ENCODE assay signal across 1 cellular context in the genomic region with DNA sequence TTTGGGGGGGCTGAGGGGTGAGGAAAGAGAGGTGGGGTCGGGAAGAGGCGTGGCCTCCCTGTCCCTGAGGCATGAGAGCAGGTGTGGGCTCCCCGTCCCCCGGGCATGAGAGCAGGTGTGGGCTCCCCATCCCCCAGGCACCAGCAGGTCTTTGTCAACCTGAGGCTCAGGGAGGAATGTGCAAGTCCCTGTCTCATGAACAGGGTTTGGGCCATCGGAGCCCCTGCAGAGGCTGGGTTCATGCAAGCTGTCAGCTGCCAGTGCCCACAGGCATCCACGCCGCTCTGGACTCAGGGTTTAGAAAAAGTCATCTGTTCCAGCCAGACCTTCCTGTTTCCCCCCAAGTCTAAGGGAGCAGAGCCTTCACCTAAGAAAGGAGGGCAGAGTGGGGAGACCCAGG.
TF ChIP-seq lines count a peak whose summit lies in the region.

No MANE protein-coding gene starts in this region.

TF ChIP-seq in GM23338, 12 proteins besides CTCF, POLR2A, EP300 and RAD21 (continued from another document):
- TF ChIP-seq, protein P1, sequence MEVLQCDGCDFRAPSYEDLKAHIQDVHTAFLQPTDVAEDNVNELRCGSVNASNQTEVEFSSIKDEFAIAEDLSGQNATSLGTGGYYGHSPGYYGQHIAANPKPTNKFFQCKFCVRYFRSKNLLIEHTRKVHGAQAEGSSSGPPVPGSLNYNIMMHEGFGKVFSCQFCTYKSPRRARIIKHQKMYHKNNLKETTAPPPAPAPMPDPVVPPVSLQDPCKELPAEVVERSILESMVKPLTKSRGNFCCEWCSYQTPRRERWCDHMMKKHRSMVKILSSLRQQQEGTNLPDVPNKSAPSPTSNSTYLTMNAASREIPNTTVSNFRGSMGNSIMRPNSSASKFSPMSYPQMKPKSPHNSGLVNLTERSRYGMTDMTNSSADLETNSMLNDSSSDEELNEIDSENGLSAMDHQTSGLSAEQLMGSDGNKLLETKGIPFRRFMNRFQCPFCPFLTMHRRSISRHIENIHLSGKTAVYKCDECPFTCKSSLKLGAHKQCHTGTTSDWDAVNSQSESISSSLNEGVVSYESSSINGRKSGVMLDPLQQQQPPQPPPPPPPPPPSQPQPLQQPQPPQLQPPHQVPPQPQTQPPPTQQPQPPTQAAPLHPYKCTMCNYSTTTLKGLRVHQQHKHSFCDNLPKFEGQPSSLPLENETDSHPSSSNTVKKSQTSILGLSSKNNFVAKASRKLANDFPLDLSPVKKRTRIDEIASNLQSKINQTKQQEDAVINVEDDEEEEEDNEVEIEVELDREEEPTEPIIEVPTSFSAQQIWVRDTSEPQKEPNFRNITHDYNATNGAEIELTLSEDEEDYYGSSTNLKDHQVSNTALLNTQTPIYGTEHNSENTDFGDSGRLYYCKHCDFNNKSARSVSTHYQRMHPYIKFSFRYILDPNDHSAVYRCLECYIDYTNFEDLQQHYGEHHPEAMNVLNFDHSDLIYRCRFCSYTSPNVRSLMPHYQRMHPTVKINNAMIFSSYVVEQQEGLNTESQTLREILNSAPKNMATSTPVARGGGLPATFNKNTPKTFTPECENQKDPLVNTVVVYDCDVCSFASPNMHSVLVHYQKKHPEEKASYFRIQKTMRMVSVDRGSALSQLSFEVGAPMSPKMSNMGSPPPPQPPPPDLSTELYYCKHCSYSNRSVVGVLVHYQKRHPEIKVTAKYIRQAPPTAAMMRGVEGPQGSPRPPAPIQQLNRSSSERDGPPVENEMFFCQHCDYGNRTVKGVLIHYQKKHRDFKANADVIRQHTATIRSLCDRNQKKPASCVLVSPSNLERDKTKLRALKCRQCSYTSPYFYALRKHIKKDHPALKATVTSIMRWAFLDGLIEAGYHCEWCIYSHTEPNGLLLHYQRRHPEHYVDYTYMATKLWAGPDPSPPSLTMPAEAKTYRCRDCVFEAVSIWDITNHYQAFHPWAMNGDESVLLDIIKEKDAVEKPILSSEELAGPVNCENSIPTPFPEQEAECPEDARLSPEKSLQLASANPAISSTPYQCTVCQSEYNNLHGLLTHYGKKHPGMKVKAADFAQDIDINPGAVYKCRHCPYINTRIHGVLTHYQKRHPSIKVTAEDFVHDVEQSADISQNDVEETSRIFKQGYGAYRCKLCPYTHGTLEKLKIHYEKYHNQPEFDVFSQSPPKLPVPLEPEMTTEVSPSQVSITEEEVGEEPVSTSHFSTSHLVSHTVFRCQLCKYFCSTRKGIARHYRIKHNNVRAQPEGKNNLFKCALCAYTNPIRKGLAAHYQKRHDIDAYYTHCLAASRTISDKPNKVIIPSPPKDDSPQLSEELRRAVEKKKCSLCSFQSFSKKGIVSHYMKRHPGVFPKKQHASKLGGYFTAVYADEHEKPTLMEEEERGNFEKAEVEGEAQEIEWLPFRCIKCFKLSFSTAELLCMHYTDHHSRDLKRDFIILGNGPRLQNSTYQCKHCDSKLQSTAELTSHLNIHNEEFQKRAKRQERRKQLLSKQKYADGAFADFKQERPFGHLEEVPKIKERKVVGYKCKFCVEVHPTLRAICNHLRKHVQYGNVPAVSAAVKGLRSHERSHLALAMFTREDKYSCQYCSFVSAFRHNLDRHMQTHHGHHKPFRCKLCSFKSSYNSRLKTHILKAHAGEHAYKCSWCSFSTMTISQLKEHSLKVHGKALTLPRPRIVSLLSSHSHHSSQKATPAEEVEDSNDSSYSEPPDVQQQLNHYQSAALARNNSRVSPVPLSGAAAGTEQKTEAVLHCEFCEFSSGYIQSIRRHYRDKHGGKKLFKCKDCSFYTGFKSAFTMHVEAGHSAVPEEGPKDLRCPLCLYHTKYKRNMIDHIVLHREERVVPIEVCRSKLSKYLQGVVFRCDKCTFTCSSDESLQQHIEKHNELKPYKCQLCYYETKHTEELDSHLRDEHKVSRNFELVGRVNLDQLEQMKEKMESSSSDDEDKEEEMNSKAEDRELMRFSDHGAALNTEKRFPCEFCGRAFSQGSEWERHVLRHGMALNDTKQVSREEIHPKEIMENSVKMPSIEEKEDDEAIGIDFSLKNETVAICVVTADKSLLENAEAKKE (CRISPR knock-in tag; IDR thresholded peaks at IDR 0.05), result no peak
